In the genomic region with DNA sequence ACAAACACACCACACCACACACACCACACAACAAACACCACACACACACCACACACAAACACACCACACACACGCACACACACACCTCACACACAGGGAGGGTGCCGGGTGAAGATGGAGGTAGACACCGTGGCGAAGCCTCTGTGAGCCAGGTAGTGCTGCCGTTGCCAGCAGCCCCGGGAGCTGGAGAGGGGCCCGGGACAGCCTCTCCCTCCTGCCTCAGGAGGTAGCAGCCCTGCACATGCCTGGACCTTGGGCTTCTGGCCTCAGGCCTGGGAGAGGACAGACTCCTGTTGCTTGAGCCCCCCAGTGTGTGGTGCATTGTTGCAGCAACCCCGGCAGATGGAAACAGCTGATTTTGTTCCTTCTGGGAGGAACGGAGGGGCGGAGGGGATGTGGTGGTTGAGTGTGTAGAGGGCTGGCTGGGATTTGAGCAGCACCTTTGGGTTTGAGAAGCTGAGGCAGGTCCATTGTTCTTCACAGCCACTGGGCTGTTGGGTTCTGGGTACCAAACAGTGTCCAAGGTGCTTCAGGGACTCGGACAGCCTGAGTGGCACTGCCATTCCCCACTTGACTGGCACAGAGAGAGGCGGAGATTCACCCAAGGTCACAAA, we compare ENCODE assay signal across 1 cellular context.
TF ChIP-seq lines count a peak whose summit lies in the region.

No MANE protein-coding gene starts in this region.

TF ChIP-seq in IMR-90, 13 proteins besides CTCF, POLR2A, EP300 and RAD21 (continued from another document):
- TF ChIP-seq CEBPB (IDR thresholded peaks at IDR 0.05; ENCODE audit: low read depth, low read length), result no peak
- no peak for TF ChIP-seq RCOR1 (IDR thresholded peaks at IDR 0.05; ENCODE audit: insufficient replicate concordance, low read length)
- TF ChIP-seq CHD1 (IDR thresholded peaks at IDR 0.05; ENCODE audit: low read depth, low read length), result no peak
- no peak for TF ChIP-seq MXI1 (IDR thresholded peaks at IDR 0.05; ENCODE audit: borderline replicate concordance, low read depth, low read length)
